8 cellular contexts compared by ENCODE assay signal in genomic region chr18:37403100-37403781, GRCh38.
DNase-seq lines count a peak whose midpoint lies in the region; ATAC-seq, FAIRE-seq and TF ChIP-seq lines count a peak whose summit lies in the region.

No MANE protein-coding gene starts in this region.

- H3K4me1 ChIP-seq in gastrocnemius medialis (peaks cover 6 to 12% of the 10 kb centered on the region in 2 donors), A673 (ENCODE audit: insufficient read depth, low read length, poor library complexity, severe bottlenecking) (no peaks in the 10 kb centered on the region)

- intact Hi-C loops in Right ventricle myocardium inferior (cut with DNase I), result no loop called here
- intact Hi-C loops in gastrocnemius medialis (cut with DNase I; ENCODE audit: low total_unique reads), result no loop called here
- intact Hi-C loops in A673 (cut with micrococcal nuclease; ENCODE audit: unreplicated experiment), result no loop called here

- H3K27ac ChIP-seq in gastrocnemius medialis (peak overlapping the region; percentile 30 to 61 (median 35)), A673 (ENCODE audit: low read depth, low read length, poor library complexity, severe bottlenecking) (no peak overlapping the region)

- FAIRE-seq in RCC 7860 (lab: Jason Lieb, UNC), result no peak

- CTCF ChIA-PET in A673 (lab: Charles Lee), result no interaction called here

- in situ Hi-C loops in gastrocnemius medialis (cut with MboI; ENCODE audit: low sequenced_read_pairs in 4 of 4), result no loop called here

- no peak for TF ChIP-seq POLR2A in gastrocnemius medialis (IDR thresholded peaks at IDR 0.05)

- no peaks in the 10 kb centered on the region for H3K27me3 ChIP-seq in gastrocnemius medialis
- H3K27me3 ChIP-seq in A673 (replicated peaks; ENCODE audit: insufficient read depth, low read depth, low read length, poor library complexity), result no peaks in the 10 kb centered on the region

- POLR2A ChIA-PET in A673 (lab: Charles Lee; ENCODE audit: low non-redundant PET), result no interaction called here

- H3K9me3 ChIP-seq in gastrocnemius medialis, result no peaks in the 10 kb centered on the region
- no peaks in the 10 kb centered on the region for H3K9me3 ChIP-seq in A673 (ENCODE audit: low read depth, low read length, poor library complexity, severe bottlenecking)

- DNase-seq in H4 (ENCODE audit: low spot score) (peak; percentile 80), RCC 7860 (ENCODE audit: low spot score) (peak; percentile 63), Right ventricle myocardium inferior (ENCODE audit: missing footprints) (no peak), gastrocnemius medialis (peak; percentile 31 to 69), A673 (ENCODE audit: low spot score) (no peak)
- no peak for DNase-seq in stimulated activated CD4-positive, alpha-beta T cell treated with anti-CD3 and anti-CD28 coated beads, Interleukin-15, amount 100 ng/mL, for 24 hours
- no peak for DNase-seq in stimulated activated naive CD4-positive, alpha-beta T cell treated with Interleukin-2 at 50 U/mL for 16 hours (lab: John Stamatoyannopoulos, UW)

- no peak overlapping the region for H3K4me3 ChIP-seq in gastrocnemius medialis
- no peak overlapping the region for H3K4me3 ChIP-seq in A673 (ENCODE audit: low read depth, low read length, poor library complexity, severe bottlenecking)

- ATAC-seq in Right ventricle myocardium inferior, result peak; percentile 87
- ATAC-seq in gastrocnemius medialis, result peak; percentile 93 to 95
- no peak for ATAC-seq in HG03469 (IDR thresholded peaks at IDR 0.05; ENCODE audit: unreplicated experiment)

- no peak for TF ChIP-seq CTCF in gastrocnemius medialis (IDR thresholded peaks at IDR 0.05 in 4 of 5, conservative IDR thresholded peaks at IDR 0.05 in 1 of 5)
- no peak for TF ChIP-seq CTCF in A673 (conservative IDR thresholded peaks at IDR 0.05; ENCODE audit: low read depth, low read length)

- H3K36me3 ChIP-seq in gastrocnemius medialis (no peaks in the 10 kb centered on the region), A673 (ENCODE audit: insufficient read depth, low read length, poor library complexity, severe bottlenecking) (no peaks in the 10 kb centered on the region)

- BruUV-seq in A673 (replicated peaks; lab: Mats Ljungman, UMichigan), result no TSS peak

Comparison
In these comparisons a context has a peak if more than half of its experiments do, and no peak if none do; other contexts are left out.
1. DNase-seq: peak in H4 (single experiment), RCC 7860 (single experiment) and gastrocnemius medialis (2 of 2); none in Right ventricle myocardium inferior (single experiment), stimulated activated CD4-positive, alpha-beta T cell treated with anti-CD3 and anti-CD28 coated beads, Interleukin-15, amount 100 ng/mL, for 24 hours (single experiment), A673 (single experiment) and stimulated activated naive CD4-positive, alpha-beta T cell treated with Interleukin-2 at 50 U/mL for 16 hours (single experiment).